In the genomic region with DNA sequence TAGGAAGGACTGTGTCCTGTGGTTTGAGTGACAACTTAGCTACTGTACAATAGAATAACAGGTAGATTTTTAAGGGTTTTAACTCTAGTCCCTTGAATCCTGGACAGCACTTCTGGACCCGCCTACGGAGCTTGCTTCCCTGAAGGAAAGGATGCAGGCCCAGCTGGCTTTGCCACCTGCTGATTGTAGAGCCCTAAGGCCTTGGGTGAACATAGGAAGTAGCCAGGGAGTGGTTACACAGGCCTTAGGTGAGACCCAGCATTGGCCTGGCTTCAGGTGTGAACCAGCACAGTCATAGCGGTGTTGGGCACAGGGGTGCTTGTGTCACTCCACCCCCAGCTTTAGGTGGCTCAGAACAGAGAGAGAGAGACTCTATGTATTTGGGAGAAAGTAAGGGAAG, we compare ENCODE assay signal across 35 cellular contexts.
A peak's percentile ranks its signal among the peaks of the same experiment; 100 is the strongest.
DNase-seq lines count a peak whose midpoint lies in the region; ATAC-seq, FAIRE-seq and TF ChIP-seq lines count a peak whose summit lies in the region.
"Had no signal": no experiment of that assay in that cellular context is flagged by ENCODE, and none has a peak within 500 bp of the region (broad histone marks: within the 10 kb centered on the region; RNA-seq: fewer than 3 reads in every experiment).

No MANE protein-coding gene starts in this region.

- H3K27me3 Mint-ChIP-seq in stimulated activated naive CD8-positive, alpha-beta T cell treated with anti-CD3 and anti-CD28 coated beads, Interleukin-15, amount 100 ng/mL, for 72 hours: no peaks in the 10 kb centered on the region
- H3K27me3 Mint-ChIP-seq in stimulated activated memory B cell treated with anti-CD40 and anti-IgM and Interleukin-4, amounts not matched to agents 10 μg/mL and 1 μg/mL and 100 μg/mL, for 72 hours: no peaks in the 10 kb centered on the region
- H3K27me3 Mint-ChIP-seq: B cell; CD4-positive, alpha-beta memory T cell; CD4-positive, alpha-beta T cell; CD4-positive, CD25-positive, alpha-beta regulatory T cell; CD8-positive, alpha-beta memory T cell had no signal

- no peak overlapping the region for H3K4me3 Mint-ChIP-seq in stimulated activated naive CD8-positive, alpha-beta T cell treated with anti-CD3 and anti-CD28 coated beads, Interleukin-15, amount 100 ng/mL, for 72 hours
- no peak overlapping the region for H3K4me3 Mint-ChIP-seq in stimulated activated effector memory CD8-positive, alpha-beta T cell treated with anti-CD3 and anti-CD28 coated beads, Interleukin-12 subunit alpha, Interleukin-12 subunit beta, amount 100 ng/mL, for 72 hours
- H3K4me3 Mint-ChIP-seq in stimulated activated memory B cell treated with anti-CD40 and anti-IgM and Interleukin-4, amounts not matched to agents 10 μg/mL and 1 μg/mL and 100 μg/mL, for 72 hours: no peak overlapping the region
- H3K4me3 Mint-ChIP-seq: B cell; CD14-positive monocyte; CD4-positive, alpha-beta memory T cell; CD4-positive, alpha-beta T cell; CD4-positive, CD25-positive, alpha-beta regulatory T cell; CD8-positive, alpha-beta memory T cell; CD8-positive, alpha-beta T cell had no signal

- intact Hi-C loops in kidney (cut with DNase I): no loop called here

- no peak for TF ChIP-seq CTCF in kidney (IDR thresholded peaks at IDR 0.05; ENCODE audit: borderline replicate concordance, extremely low read depth, insufficient read depth)

- H3K27ac ChIP-seq in kidney (ENCODE audit: low read depth in 2 of 2, low read length in 2 of 2): no peak overlapping the region
- H3K27ac ChIP-seq: 22Rv1; A549; BLaER1; BLaER1 treated with 17β-estradiol and CSF1 and Interleukin-3, amounts not matched to agents 10 nM and 100 nM; C4-2B had no signal

- H3K9ac ChIP-seq in kidney (ENCODE audit: low read length in 2 of 2): no peak overlapping the region
- H3K9ac ChIP-seq: BLaER1; BLaER1 treated with 17β-estradiol and CSF1 and Interleukin-3, amounts not matched to agents 10 nM and 100 nM had no signal

- no peaks in the 10 kb centered on the region for H3K4me1 ChIP-seq in kidney (ENCODE audit: control insufficient read depth in 1 of 2, insufficient read depth in 1 of 2, low read depth in 1 of 2, low read length in 2 of 2)
- H3K4me1 ChIP-seq: A549; BE2C; BLaER1; BLaER1 treated with 17β-estradiol and CSF1 and Interleukin-3, amounts not matched to agents 10 nM and 100 nM; Caco-2 had no signal

- no peaks in the 10 kb centered on the region for H3K4me1 Mint-ChIP-seq in stimulated activated naive CD8-positive, alpha-beta T cell treated with anti-CD3 and anti-CD28 coated beads, Interleukin-15, amount 100 ng/mL, for 72 hours
- no peaks in the 10 kb centered on the region for H3K4me1 Mint-ChIP-seq in stimulated activated effector memory CD8-positive, alpha-beta T cell treated with anti-CD3 and anti-CD28 coated beads, Interleukin-12 subunit alpha, Interleukin-12 subunit beta, amount 100 ng/mL, for 72 hours
- no peaks in the 10 kb centered on the region for H3K4me1 Mint-ChIP-seq in stimulated activated memory B cell treated with anti-CD40 and anti-IgM and Interleukin-4, amounts not matched to agents 10 μg/mL and 1 μg/mL and 100 μg/mL, for 72 hours
- H3K4me1 Mint-ChIP-seq: B cell; CD14-positive monocyte; CD4-positive, alpha-beta memory T cell; CD4-positive, CD25-positive, alpha-beta regulatory T cell; CD8-positive, alpha-beta memory T cell had no signal

- no peaks in the 10 kb centered on the region for H3K36me3 ChIP-seq in kidney (ENCODE audit: control insufficient read depth in 1 of 2, insufficient read depth in 2 of 2, low read length in 2 of 2)
- H3K36me3 ChIP-seq: BE2C; BLaER1; BLaER1 treated with 17β-estradiol and CSF1 and Interleukin-3, amounts not matched to agents 10 nM and 100 nM had no signal

- FAIRE-seq in kidney (lab: Jason Lieb, UNC): no peak
- FAIRE-seq: A204.1, A549, D721Med had no signal

- peak; percentile 49 for ATAC-seq in stimulated activated naive CD8-positive, alpha-beta T cell treated with anti-CD3 and anti-CD28 coated beads, Interleukin-15, amount 100 ng/mL, for 72 hours
- no peak for ATAC-seq in stimulated activated naive CD8-positive, alpha-beta T cell treated with anti-CD3 and anti-CD28 coated beads, Interleukin-15, Interleukin-2, amounts not matched to agents 100 U/mL and 50 U/mL, for 24 hours
- ATAC-seq in stimulated activated effector memory CD8-positive, alpha-beta T cell treated with anti-CD3 and anti-CD28 coated beads, Interleukin-12 subunit alpha, Interleukin-12 subunit beta, amount 100 ng/mL, for 72 hours: peak; percentile 34
- no peak for ATAC-seq in HG03159 (IDR thresholded peaks at IDR 0.05; ENCODE audit: unreplicated experiment)
- ATAC-seq in stimulated activated memory B cell treated with anti-CD40 and anti-IgM and Interleukin-4, amounts not matched to agents 10 μg/mL and 1 μg/mL and 100 μg/mL, for 72 hours: no peak
- ATAC-seq: A549; CD8-positive, alpha-beta T cell had no signal

- H3K4me3 ChIP-seq in kidney (ENCODE audit: low read length in 2 of 2): no peak overlapping the region
- H3K4me3 ChIP-seq: A549; BLaER1; BLaER1 treated with 17β-estradiol and CSF1 and Interleukin-3, amounts not matched to agents 10 nM and 100 nM had no signal

- no peak for DNase-seq in stimulated activated naive CD8-positive, alpha-beta T cell treated with anti-CD3 and anti-CD28 coated beads, Interleukin-15, amount 100 ng/mL, for 72 hours
- DNase-seq in stimulated activated naive CD8-positive, alpha-beta T cell treated with anti-CD3 and anti-CD28 coated beads, Interleukin-15, Interleukin-2, amounts not matched to agents 100 U/mL and 50 U/mL, for 24 hours: no peak
- DNase-seq in kidney: peak; percentile 26
- DNase-seq in stimulated activated effector memory CD8-positive, alpha-beta T cell treated with anti-CD3 and anti-CD28 coated beads, Interleukin-12 subunit alpha, Interleukin-12 subunit beta, amount 100 ng/mL, for 72 hours (ENCODE audit: low spot score in 2 of 2): no peak
- DNase-seq: 8988T; ACHN; AML-193; BE2C; C1 segment of cervical spinal cord; Caco-2; Calu3; CD4-positive, alpha-beta memory T cell; CD4-positive, alpha-beta T cell; CD4-positive, CD25-positive, alpha-beta regulatory T cell; CD8-positive, alpha-beta memory T cell; CD8-positive, alpha-beta T cell; COR-L47; DMS 273 treated with DMSO at 0.1 percent for 48 hours; DMS153; DMS53; DMS79; DMS79 treated with DMSO at 0.1 percent for 48 hours; DND-41; EL had no signal

- no peaks in the 10 kb centered on the region for H3K36me3 Mint-ChIP-seq in stimulated activated effector memory CD8-positive, alpha-beta T cell treated with anti-CD3 and anti-CD28 coated beads, Interleukin-12 subunit alpha, Interleukin-12 subunit beta, amount 100 ng/mL, for 72 hours
- no peaks in the 10 kb centered on the region for H3K36me3 Mint-ChIP-seq in stimulated activated memory B cell treated with anti-CD40 and anti-IgM and Interleukin-4, amounts not matched to agents 10 μg/mL and 1 μg/mL and 100 μg/mL, for 72 hours
- H3K36me3 Mint-ChIP-seq: CD14-positive monocyte; CD4-positive, alpha-beta memory T cell; CD4-positive, CD25-positive, alpha-beta regulatory T cell; CD8-positive, alpha-beta T cell had no signal

- no peak overlapping the region for H3K27ac Mint-ChIP-seq in stimulated activated naive CD8-positive, alpha-beta T cell treated with anti-CD3 and anti-CD28 coated beads, Interleukin-15, amount 100 ng/mL, for 72 hours
- no peak overlapping the region for H3K27ac Mint-ChIP-seq in stimulated activated effector memory CD8-positive, alpha-beta T cell treated with anti-CD3 and anti-CD28 coated beads, Interleukin-12 subunit alpha, Interleukin-12 subunit beta, amount 100 ng/mL, for 72 hours
- no peak overlapping the region for H3K27ac Mint-ChIP-seq in stimulated activated memory B cell treated with anti-CD40 and anti-IgM and Interleukin-4, amounts not matched to agents 10 μg/mL and 1 μg/mL and 100 μg/mL, for 72 hours
- H3K27ac Mint-ChIP-seq: B cell; CD14-positive monocyte; CD4-positive, alpha-beta memory T cell; CD4-positive, alpha-beta T cell; CD4-positive, CD25-positive, alpha-beta regulatory T cell; CD8-positive, alpha-beta memory T cell; CD8-positive, alpha-beta T cell had no signal

- H3K9me3 Mint-ChIP-seq in stimulated activated naive CD8-positive, alpha-beta T cell treated with anti-CD3 and anti-CD28 coated beads, Interleukin-15, amount 100 ng/mL, for 72 hours: peaks cover 5 to 23% of the 10 kb centered on the region in 2 donors
- H3K9me3 Mint-ChIP-seq in stimulated activated effector memory CD8-positive, alpha-beta T cell treated with anti-CD3 and anti-CD28 coated beads, Interleukin-12 subunit alpha, Interleukin-12 subunit beta, amount 100 ng/mL, for 72 hours: peaks cover 17% of the 10 kb centered on the region
- H3K9me3 Mint-ChIP-seq in stimulated activated memory B cell treated with anti-CD40 and anti-IgM and Interleukin-4, amounts not matched to agents 10 μg/mL and 1 μg/mL and 100 μg/mL, for 72 hours: peaks cover 7% of the 10 kb centered on the region

- peaks cover 3% of the 10 kb centered on the region in 2 donors for H3K9me3 ChIP-seq in kidney (ENCODE audit: control insufficient read depth in 1 of 2, low read length in 2 of 2)
- H3K9me3 ChIP-seq: A549, BE2C, Caco-2 had no signal

Comparison
In these comparisons a context has a peak if more than half of its experiments do, and no peak if none do; other contexts are left out.
1. ATAC-seq: peak in stimulated activated naive CD8-positive, alpha-beta T cell treated with anti-CD3 and anti-CD28 coated beads, Interleukin-15, amount 100 ng/mL, for 72 hours (single experiment) and stimulated activated effector memory CD8-positive, alpha-beta T cell treated with anti-CD3 and anti-CD28 coated beads, Interleukin-12 subunit alpha, Interleukin-12 subunit beta, amount 100 ng/mL, for 72 hours (single experiment); none in stimulated activated naive CD8-positive, alpha-beta T cell treated with anti-CD3 and anti-CD28 coated beads, Interleukin-15, Interleukin-2, amounts not matched to agents 100 U/mL and 50 U/mL, for 24 hours (single experiment), HG03159 (single experiment) and stimulated activated memory B cell treated with anti-CD40 and anti-IgM and Interleukin-4, amounts not matched to agents 10 μg/mL and 1 μg/mL and 100 μg/mL, for 72 hours (single experiment).